17 cellular contexts compared by ENCODE assay signal in the genomic region with DNA sequence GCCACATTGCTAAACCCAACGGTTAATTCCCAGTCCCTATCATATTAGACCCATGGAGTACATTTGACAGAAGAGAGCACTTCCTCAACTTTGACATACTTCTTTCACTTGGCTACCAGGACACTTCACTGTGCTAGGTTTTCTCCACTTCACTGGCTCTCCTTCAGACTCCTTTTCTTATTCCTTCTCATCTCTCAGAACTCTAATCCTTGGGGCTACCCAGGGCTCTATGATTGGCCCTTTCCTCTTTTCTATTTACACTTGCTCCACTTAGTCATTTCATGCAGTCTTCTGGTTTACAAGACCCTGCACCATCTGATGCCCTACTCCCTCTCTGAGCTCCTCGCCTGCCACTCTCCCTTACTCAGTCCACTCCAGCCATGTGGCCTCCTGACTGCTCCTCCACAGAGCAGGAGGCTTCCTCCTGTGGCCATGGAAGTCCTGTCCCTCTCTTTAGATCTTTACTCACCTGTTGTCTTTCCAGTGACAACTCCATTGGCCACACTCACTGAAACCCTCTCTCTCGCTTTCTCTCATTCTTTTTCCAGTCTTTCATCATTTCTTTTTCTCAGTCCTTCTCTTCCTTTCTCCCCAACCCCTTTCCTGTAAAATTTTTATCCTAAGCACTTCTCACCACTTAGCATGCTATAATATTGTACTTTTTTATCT.
DNase-seq lines count a peak whose midpoint lies in the region; ATAC-seq and TF ChIP-seq lines count a peak whose summit lies in the region.
"Had no signal": no experiment of that assay in that cellular context is flagged by ENCODE, and none has a peak within 500 bp of the region (broad histone marks: within the 10 kb centered on the region; RNA-seq: fewer than 3 reads in every experiment).

No MANE protein-coding gene starts in this region.

- H3K4me1 ChIP-seq in HEK293 (ENCODE audit: control insufficient read depth, insufficient read depth, low read length) (no peaks in the 10 kb centered on the region), psoas muscle (peaks cover 37% of the 10 kb centered on the region)
- H3K4me1 ChIP-seq: neural progenitor cell had no signal

- H3K27ac ChIP-seq in HEK293 (ENCODE audit: extremely low read depth, low read depth, low read length), result no peak overlapping the region
- peak overlapping the region; percentile 21 for H3K27ac ChIP-seq in psoas muscle
- H3K27ac ChIP-seq: neural progenitor cell, RWPE1 had no signal

- TF ChIP-seq CTCF in HEK293 (tag by site-specific recombination; IDR thresholded peaks at IDR 0.05), result no peak
- TF ChIP-seq CTCF in psoas muscle (IDR thresholded peaks at IDR 0.05), result no peak

- H3K4me3 ChIP-seq in HEK293 (ENCODE audit: low read depth, low read length) (no peak overlapping the region), psoas muscle (no peak overlapping the region)
- H3K4me3 ChIP-seq: neural progenitor cell, thyroid gland had no signal

- H3K36me3 ChIP-seq in HEK293 (ENCODE audit: control insufficient read depth in 2 of 2, insufficient read depth in 1 of 2, low read length in 2 of 2) (no peaks in the 10 kb centered on the region), psoas muscle (ENCODE audit: insufficient read depth in 1 of 2, low read depth in 1 of 2) (no peaks in the 10 kb centered on the region)
- H3K36me3 ChIP-seq: neural progenitor cell, thyroid gland had no signal

- H3K27me3 ChIP-seq in psoas muscle (ENCODE audit: insufficient read depth in 3 of 3, low read length in 2 of 3), result no peaks in the 10 kb centered on the region
- H3K27me3 ChIP-seq: neural progenitor cell, thyroid gland had no signal

- intact Hi-C loops in psoas muscle (cut with DNase I), result no loop called here

- POLR2A ChIA-PET in HEK293 (lab: Yijun Ruan, JAX), result no interaction called here

- 71 to 88% (median 74%) methylated on average over 3 of the region's 3 CpGs for WGBS in psoas muscle, 3 donors

- ATAC-seq in GM19043 (IDR thresholded peaks at IDR 0.05; ENCODE audit: low read depth, unreplicated experiment) (peak; percentile 48), psoas muscle (peak; percentile 30 to 73 (median 71))

- H3K9me3 ChIP-seq in HEK293 (ENCODE audit: control insufficient read depth, insufficient read depth, low read depth, low read length), result no peaks in the 10 kb centered on the region
- no peaks in the 10 kb centered on the region for H3K9me3 ChIP-seq in psoas muscle
- H3K9me3 ChIP-seq: thyroid gland had no signal

- DNase-seq in MV-4-11 (lab: John Stamatoyannopoulos, UW), result peak; percentile 5
- DNase-seq in psoas muscle, result no peak
- DNase-seq in NCI-H2081 (lab: John Stamatoyannopoulos, UW), result no peak
- no peak for DNase-seq in activated CD8-positive, alpha-beta memory T cell treated with anti-CD3 and anti-CD28 coated beads, Interleukin-2, amount 50 U/mL, for 4 hours
- no peak for DNase-seq in D341Med (ENCODE audit: low spot score)
- no peak for DNase-seq in foreskin melanocyte
- DNase-seq: activated CD4-positive, alpha-beta memory T cell treated with anti-CD3 and anti-CD28 coated beads for 36 hours; activated T-cell treated with anti-CD3 and anti-CD28 coated beads, Interleukin-2, amount 50 U/mL, for 48 hours; foreskin fibroblast; midbrain; NCI-H187 treated with DMSO at 0.1 percent for 48 hours; NCI-H510A treated with DMSO at 0.1 percent for 48 hours; thyroid gland had no signal

- CTCF ChIA-PET in HEK293 (lab: Yijun Ruan, JAX), result interaction anchor here (1.2 kb wide), 1 partner anchor 54 kb away, joined by 4 read pairs; no protein-coding TSS in a partner anchor

TF ChIP-seq in HEK293, 187 proteins besides CTCF, POLR2A, EP300 and RAD21:
- TF ChIP-seq ZIC2 (tag by site-specific recombination; IDR thresholded peaks at IDR 0.05) (no peak), ZNF837 (tag by site-specific recombination; IDR thresholded peaks at IDR 0.05) (no peak), ZNF707 (tag by site-specific recombination; IDR thresholded peaks at IDR 0.05) (no peak), SCRT2 (tag by site-specific recombination; IDR thresholded peaks at IDR 0.05) (peak; percentile 70), ZNF560 (tag by site-specific recombination; IDR thresholded peaks at IDR 0.05; ENCODE audit: borderline replicate concordance) (no peak), YY1 (tag by site-specific recombination; IDR thresholded peaks at IDR 0.05) (no peak), MYNN (tag by site-specific recombination; IDR thresholded peaks at IDR 0.05; ENCODE audit: borderline replicate concordance) (no peak), ZNF146 (tag by site-specific recombination; IDR thresholded peaks at IDR 0.05) (no peak), ZNF776 (tag by site-specific recombination; IDR thresholded peaks at IDR 0.05; ENCODE audit: borderline replicate concordance) (no peak), ZNF133 (tag by site-specific recombination; IDR thresholded peaks at IDR 0.05) (no peak), ZNF221 (tag by site-specific recombination; IDR thresholded peaks at IDR 0.05; ENCODE audit: borderline replicate concordance) (no peak), ZNF791 (tag by site-specific recombination; IDR thresholded peaks at IDR 0.05) (no peak), ZBTB17 (tag by site-specific recombination; IDR thresholded peaks at IDR 0.05) (peak; percentile 43), ZXDB (tag by site-specific recombination; IDR thresholded peaks at IDR 0.05) (no peak), PRDM1 (tag by site-specific recombination; IDR thresholded peaks at IDR 0.05) (peak; percentile 79), ZNF184 (tag by site-specific recombination; IDR thresholded peaks at IDR 0.05) (no peak), ZNF132 (tag by site-specific recombination; IDR thresholded peaks at IDR 0.05; ENCODE audit: borderline replicate concordance) (no peak), ZNF157 (tag by site-specific recombination; IDR thresholded peaks at IDR 0.05) (no peak)
